In genomic region chr3:47162695-47163022, GRCh38 we compare ENCODE assay signal across 8 cellular contexts. TPM values are rescaled to one million over a fixed set of nuclear protein-coding genes. Genes with fewer than 3 reads are reported as not detected.
A peak's percentile ranks its signal among the peaks of the same experiment; 100 is the strongest.
DNase-seq lines count a peak whose midpoint lies in the region; FAIRE-seq and TF ChIP-seq lines count a peak whose summit lies in the region.

No MANE protein-coding gene starts in this region.

- FAIRE-seq in H54 (lab: Jason Lieb, UNC) = no peak

- H3K4me3 ChIP-seq in fibroblast of the aortic adventitia (ENCODE audit: low read depth, low read length) = peak overlapping the region; percentile 88
- H3K4me3 ChIP-seq in retinal pigment epithelial cell (ENCODE audit: low read length) = peak overlapping the region; percentile 82

- DNase-seq in SIG-M5 treated with dmso at 0.1 percent for 504 hours (lab: John Stamatoyannopoulos, UW; ENCODE audit: unreplicated experiment) = peak; percentile 17
- no peak for DNase-seq in SIG-M5 (lab: John Stamatoyannopoulos, UW)
- peak; percentile 11 for DNase-seq in SW480 (ENCODE audit: low spot score)
- no peak for DNase-seq in fibroblast of the aortic adventitia (ENCODE audit: low read depth)
- DNase-seq in retinal pigment epithelial cell (ENCODE audit: low read depth) = no peak
- no peak for DNase-seq in GDM1 (lab: John Stamatoyannopoulos, UW)
- DNase-seq in H54 (ENCODE audit: insufficient read length, low spot score) = no peak
- no peak for DNase-seq in effector CD4-positive, alpha-beta T cell

- no peak for TF ChIP-seq CTCF in fibroblast of the aortic adventitia (IDR thresholded peaks at IDR 0.05; ENCODE audit: insufficient read depth, low read length)
- no peak for TF ChIP-seq CTCF in retinal pigment epithelial cell (conservative IDR thresholded peaks at IDR 0.05; ENCODE audit: low read depth, low read length)

- no peak for TF ChIP-seq POLR2A in H54 (IDR thresholded peaks at IDR 0.05; ENCODE audit: low read depth, low read length)

RNA-seq across cellular contexts. Expression of gene SETD2, which starts 1.3 kb away (rescaled TPM):
- total RNA-seq in fibroblast of the aortic adventitia (ENCODE audit: low replicate concordance) = 37.6 and 83.6 TPM in 2 replicates

Comparison
In these comparisons a context has a peak if more than half of its experiments do, and no peak if none do; other contexts are left out.
1. DNase-seq: peak in SIG-M5 treated with dmso at 0.1 percent for 504 hours (single experiment) and SW480 (single experiment); none in SIG-M5 (single experiment), fibroblast of the aortic adventitia (single experiment), retinal pigment epithelial cell (single experiment), GDM1 (single experiment), H54 (single experiment) and effector CD4-positive, alpha-beta T cell (single experiment).